8 cellular contexts compared by ENCODE assay signal in the genomic region with DNA sequence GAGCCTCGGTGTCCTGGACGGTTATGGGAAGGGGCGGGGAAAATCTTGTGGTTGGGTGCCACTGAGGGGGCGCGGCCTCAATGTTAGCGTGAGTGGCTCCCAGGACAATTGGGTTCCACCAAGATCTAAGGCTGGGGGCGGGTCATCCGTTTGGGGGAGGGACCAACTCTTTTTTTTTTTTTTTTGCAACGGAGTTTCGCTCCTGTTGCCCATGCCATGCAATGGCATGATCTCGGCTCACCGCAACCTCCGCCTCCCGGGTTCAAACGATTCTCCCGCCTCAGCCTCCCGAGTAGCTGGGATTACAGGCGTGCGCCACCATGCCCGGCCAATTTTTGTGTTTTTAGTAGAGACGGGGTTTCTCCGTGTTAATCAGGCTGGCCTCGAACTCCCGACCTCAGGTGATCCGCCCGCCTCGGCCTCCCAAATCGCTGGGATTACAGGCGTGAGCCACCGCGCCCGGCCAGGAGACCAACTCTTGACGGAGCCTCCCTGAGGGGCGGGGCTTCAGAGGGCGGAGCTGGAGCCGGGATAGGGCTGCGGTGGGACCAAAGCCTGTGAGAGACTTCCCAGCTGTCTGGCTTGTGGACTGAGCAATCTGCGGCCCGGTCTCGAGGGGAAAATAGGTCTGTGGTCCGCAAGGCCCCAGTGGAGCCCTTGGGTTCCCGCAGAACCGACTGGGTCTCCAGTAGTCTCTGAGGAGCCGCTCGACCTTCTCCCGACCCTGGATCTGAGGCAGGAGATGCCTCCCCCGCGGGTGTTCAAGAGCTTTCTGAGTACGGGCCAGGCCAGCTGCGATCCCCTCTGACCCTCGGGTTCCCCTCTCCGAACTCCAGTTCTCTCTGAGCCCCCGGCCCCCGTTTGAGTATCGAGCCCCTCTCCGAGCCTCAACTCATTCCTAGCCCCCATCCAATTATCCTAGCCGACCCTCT. TPM values are rescaled to one million over a fixed set of nuclear protein-coding genes. Genes with fewer than 3 reads are reported as not detected.
DNase-seq lines count a peak whose midpoint lies in the region; ATAC-seq and TF ChIP-seq lines count a peak whose summit lies in the region.

No MANE protein-coding gene starts in this region.

- no peak for TF ChIP-seq CTCF in CD4-positive, alpha-beta T cell (IDR thresholded peaks at IDR 0.05)
- TF ChIP-seq CTCF in activated B cell treated with CpG ODN at 0.5 μM for 24 hours (IDR thresholded peaks at IDR 0.05), result no peak
- TF ChIP-seq CTCF in lower lobe of right lung (IDR thresholded peaks at IDR 0.05), result no peak

- no peaks in the 10 kb centered on the region for H3K27me3 ChIP-seq in CD4-positive, alpha-beta T cell (ENCODE audit: control insufficient read depth, insufficient read depth, low read length)
- H3K27me3 ChIP-seq in lower lobe of right lung (ENCODE audit: low read depth), result no peaks in the 10 kb centered on the region

- H3K27ac Mint-ChIP-seq in CD4-positive, alpha-beta T cell, result peak overlapping the region; percentile 94
- peak overlapping the region; percentile 83 for H3K27ac Mint-ChIP-seq in activated B cell treated with CpG ODN at 0.5 μM for 24 hours

- H3K4me1 Mint-ChIP-seq in CD4-positive, alpha-beta T cell (ENCODE audit: low read depth), result peaks cover 39% of the 10 kb centered on the region
- H3K4me1 Mint-ChIP-seq in activated B cell treated with CpG ODN at 0.5 μM for 24 hours, result peaks cover 48% of the 10 kb centered on the region

- no peaks in the 10 kb centered on the region for H3K9me3 ChIP-seq in CD4-positive, alpha-beta T cell (ENCODE audit: control insufficient read depth, low read length)
- H3K9me3 ChIP-seq in lower lobe of right lung, result no peaks in the 10 kb centered on the region

- POLR2A ChIA-PET in CD4-positive, alpha-beta T cell (lab: Charles Lee), result interaction anchor here (0.6 to 6.8 kb wide), 23 partner anchors 11 to 979 kb away, joined by 3 to 147 read pairs (median 5); partner anchors contain the start of genes CEP250, CPNE1, ERGIC3 and MMP24OS
- POLR2A ChIA-PET in activated B cell treated with CpG ODN at 0.5 μM for 24 hours (lab: Charles Lee), result interaction anchor here (0.6 to 6.0 kb wide), 21 partner anchors 9 to 337 kb away, joined by 3 to 67 read pairs (median 5); partner anchors contain the start of genes CEP250, CPNE1, ERGIC3 and NFS1

- DNase-seq in CD4-positive, alpha-beta T cell, result peak in 6 of 10 experiments; percentile 26 to 100 (median 38)
- DNase-seq in NCI-H2029 treated with DMSO at 0.1 percent for 48 hours (lab: John Stamatoyannopoulos, UW) (peak; percentile 18), activated B cell treated with CpG ODN at 0.5 μM for 24 hours (peak; percentile 54), lower lobe of right lung (peak; percentile 93)
- DNase-seq in effector CD8-positive, alpha-beta T cell (lab: John Stamatoyannopoulos, UW), result peak; percentile 51
- DNase-seq in stimulated activated CD4-positive, alpha-beta T cell treated with anti-CD3 and anti-CD28 coated beads, TNF-alpha, amount 100 ng/mL, for 4 hours (ENCODE audit: low read depth in 3 of 3), result peak in 2 of 3 experiments; percentile 19 to 26

- H3K9me3 Mint-ChIP-seq in CD4-positive, alpha-beta T cell, result no peaks in the 10 kb centered on the region
- no peaks in the 10 kb centered on the region for H3K9me3 Mint-ChIP-seq in activated B cell treated with CpG ODN at 0.5 μM for 24 hours

- H3K36me3 ChIP-seq in lower lobe of right lung, result no peaks in the 10 kb centered on the region

- peaks cover 33% of the 10 kb centered on the region for H3K4me1 ChIP-seq in lower lobe of right lung

- H3K27me3 Mint-ChIP-seq in CD4-positive, alpha-beta T cell, result no peaks in the 10 kb centered on the region
- peaks cover 2% of the 10 kb centered on the region for H3K27me3 Mint-ChIP-seq in activated B cell treated with CpG ODN at 0.5 μM for 24 hours

- ATAC-seq in CD4-positive, alpha-beta T cell (ENCODE audit: poor library complexity), result no peak
- peak; percentile 26 for ATAC-seq in GM21723 (IDR thresholded peaks at IDR 0.05; ENCODE audit: unreplicated experiment)
- no peak for ATAC-seq in activated B cell treated with CpG ODN at 0.5 μM for 24 hours (ENCODE audit: low read depth)
- ATAC-seq in lower lobe of right lung, result peak; percentile 73 to 77
- no peak for ATAC-seq in HG03139 (IDR thresholded peaks at IDR 0.05; ENCODE audit: unreplicated experiment)

- CTCF ChIA-PET in CD4-positive, alpha-beta T cell (lab: Charles Lee), result interaction anchor here (0.5 to 4.4 kb wide), 7 partner anchors 12 to 1463 kb away, joined by 3 to 57 read pairs (median 3); partner anchors contain the start of genes CPNE1, RBM12 and SCAND1
- CTCF ChIA-PET in activated B cell treated with CpG ODN at 0.5 μM for 24 hours (lab: Charles Lee), result interaction anchor here (0.6 to 1.3 kb wide), 4 partner anchors 15 to 166 kb away, joined by 3 to 4 read pairs (median 3); partner anchors contain the start of gene ERGIC3

- H3K27ac ChIP-seq in CD4-positive, alpha-beta T cell (ENCODE audit: low read depth, low read length), result no peak overlapping the region
- peak overlapping the region; percentile 79 for H3K27ac ChIP-seq in lower lobe of right lung

- peak overlapping the region; percentile 91 for H3K4me3 Mint-ChIP-seq in CD4-positive, alpha-beta T cell
- H3K4me3 Mint-ChIP-seq in activated B cell treated with CpG ODN at 0.5 μM for 24 hours, result peak overlapping the region; percentile 90

- peaks cover 7% of the 10 kb centered on the region for H3K36me3 Mint-ChIP-seq in CD4-positive, alpha-beta T cell (ENCODE audit: low read depth)
- H3K36me3 Mint-ChIP-seq in activated B cell treated with CpG ODN at 0.5 μM for 24 hours (ENCODE audit: low read depth), result peaks cover 5% of the 10 kb centered on the region

- intact Hi-C loops in CD4-positive, alpha-beta T cell (cut with DNase I, micrococcal nuclease), result loop anchor here (1.0 to 10.0 kb wide), 12 partner anchors 14 to 1624 kb away; partner anchors contain the start of genes ACSS2 (in 1 of the 2), CEP250 (in 1 of the 2), CPNE1 (in 1 of the 2) and ERGIC3 (in 1 of the 2)
- intact Hi-C loops in activated B cell treated with CpG ODN at 0.5 μM for 24 hours (cut with micrococcal nuclease) (loop anchor here (1.0 to 5.0 kb wide), 11 partner anchors 15 to 524 kb away; partner anchors contain the start of genes CEP250, ERGIC3, NFS1 and PHF20), lower lobe of right lung (cut with DNase I) (no loop called here)

- peak overlapping the region; percentile 66 for H3K4me3 ChIP-seq in lower lobe of right lung

RNA-seq across cellular contexts. Expression of gene SPAG4, which starts 1.1 kb away (rescaled TPM):
- 10 to 100 TPM; 15.5 to 17.1 TPM for total RNA-seq in CD4-positive, alpha-beta T cell
- total RNA-seq in activated B cell treated with CpG ODN at 0.5 μM for 24 hours (1.5 and 2.2 TPM in 2 replicates), lower lobe of right lung (4.2 TPM)

RNA-seq across cellular contexts. Expression of gene CPNE1, which starts 48.0 kb away (rescaled TPM):
- total RNA-seq in CD4-positive, alpha-beta T cell, result 100 to 1,000 TPM; 146 to 153 TPM
- total RNA-seq in activated B cell treated with CpG ODN at 0.5 μM for 24 hours (234 and 264 TPM in 2 replicates), lower lobe of right lung (154 TPM)

RNA-seq across cellular contexts. Expression of gene RBM12, which starts 48.0 kb away (rescaled TPM):
- total RNA-seq in CD4-positive, alpha-beta T cell, result 10 to 100 TPM; 91.7 to 95.2 TPM
- total RNA-seq in activated B cell treated with CpG ODN at 0.5 μM for 24 hours (129 and 139 TPM in 2 replicates), lower lobe of right lung (70.5 TPM)

Comparison
In these comparisons a context has a peak if more than half of its experiments do, and no peak if none do; other contexts are left out.
1. ATAC-seq: peak in GM21723 (single experiment) and lower lobe of right lung (2 of 2); none in CD4-positive, alpha-beta T cell (single experiment), activated B cell treated with CpG ODN at 0.5 μM for 24 hours (single experiment) and HG03139 (single experiment).
2. DNase-seq: peak in every context shown above with its lines; median percentile 93 in lower lobe of right lung; 54 in activated B cell treated with CpG ODN at 0.5 μM for 24 hours; 51 in effector CD8-positive, alpha-beta T cell; 38 in CD4-positive, alpha-beta T cell; 22 in stimulated activated CD4-positive, alpha-beta T cell treated with anti-CD3 and anti-CD28 coated beads, TNF-alpha, amount 100 ng/mL, for 4 hours; 18 in NCI-H2029 treated with DMSO at 0.1 percent for 48 hours.